In the genomic region with DNA sequence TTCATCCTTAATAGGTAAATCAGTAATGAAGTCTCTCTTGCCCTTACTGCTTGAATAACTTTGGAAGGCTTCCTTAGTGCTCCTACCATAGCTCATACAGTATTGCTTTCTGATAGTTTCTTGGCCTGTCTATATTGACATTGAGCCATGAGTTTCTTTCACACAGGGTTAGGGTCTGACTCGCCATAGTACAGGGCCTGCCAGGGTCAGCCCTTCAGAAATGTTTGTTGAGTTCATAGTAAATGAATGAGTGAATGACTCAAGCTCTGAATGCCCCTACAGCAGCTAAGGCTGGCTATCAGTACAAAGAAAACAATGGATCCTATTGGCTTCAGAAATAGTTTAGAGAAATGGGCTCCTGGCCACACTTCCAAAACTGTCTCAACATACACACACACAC, we compare ENCODE assay signal across 17 cellular contexts.
DNase-seq lines count a peak whose midpoint lies in the region; ATAC-seq, FAIRE-seq and TF ChIP-seq lines count a peak whose summit lies in the region.
"Had no signal": no experiment of that assay in that cellular context is flagged by ENCODE, and none has a peak within 500 bp of the region (broad histone marks: within the 10 kb centered on the region; RNA-seq: fewer than 3 reads in every experiment).

No MANE protein-coding gene starts in this region.

- no peaks in the 10 kb centered on the region for H3K36me3 Mint-ChIP-seq in MCF 10A (ENCODE audit: insufficient read depth, unreplicated experiment)

- in situ Hi-C loops in mammary epithelial cell (cut with MboI; ENCODE audit: low sequenced_read_pairs in 2 of 2) (no loop called here), HepG2 (cut with HindIII; ENCODE audit: extremely low pct_ligation_motif_present, low pct_unique_long_range_greater_than_20kb) (no loop called here)

- no peak overlapping the region for H3K27ac Mint-ChIP-seq in MCF 10A (ENCODE audit: low read depth, unreplicated experiment)
- H3K27ac Mint-ChIP-seq: CD8-positive, alpha-beta memory T cell had no signal

- H3K9me3 Mint-ChIP-seq in MCF 10A (ENCODE audit: unreplicated experiment) = no peaks in the 10 kb centered on the region

- intact Hi-C loops in mammary epithelial cell (cut with micrococcal nuclease) (no loop called here), MCF 10A (cut with micrococcal nuclease) (no loop called here), HepG2 (cut with micrococcal nuclease; ENCODE audit: unreplicated experiment) (no loop called here), heart left ventricle (cut with DNase I) (no loop called here)

- WGBS in mammary epithelial cell (ENCODE audit: low coverage, missing lambda C conversion rate) = 25% methylated on average over 1 of the region's 1 CpG
- WGBS in HepG2 (ENCODE audit: low lambda C conversion rate) = 0% methylated on average over 1 of the region's 1 CpG
- 54 to 72% (median 69%) methylated on average over 1 of the region's 1 CpG for WGBS in heart left ventricle, 4 donors

- no peaks in the 10 kb centered on the region for H3K9me3 ChIP-seq in mammary epithelial cell (replicated peaks; ENCODE audit: insufficient read depth, low read length)
- peaks cover 9% of the 10 kb centered on the region; the same call in 1 of the 2 replicates for H3K9me3 ChIP-seq in HepG2 (ENCODE audit: low read length)
- no peaks in the 10 kb centered on the region for H3K9me3 ChIP-seq in heart left ventricle
- H3K9me3 ChIP-seq: BLaER1, SK-N-SH had no signal

- DNase-seq in mammary epithelial cell (peak; percentile 46), MCF 10A (ENCODE audit: unreplicated experiment) (no peak), epithelial cell of proximal tubule (ENCODE audit: low read depth) (peak; percentile 79), kidney tubule cell (ENCODE audit: low spot score) (peak; percentile 91), epidermal melanocyte (ENCODE audit: insufficient read length, low spot score) (no peak), HepG2 (ENCODE audit: low spot score) (no peak), heart left ventricle (no peak)
- no peak for DNase-seq in NK-92 treated with Interleukin-12 subunit alpha and Interleukin-12 subunit beta, amount 100 ng/mL, for 24 hours (lab: John Stamatoyannopoulos, UW)
- DNase-seq: CD8-positive, alpha-beta memory T cell; NCI-H1092 treated with DMSO at 0.1 percent for 48 hours; NCI-H1694 treated with DMSO at 0.1 percent for 48 hours; NCI-H69; PC-9; SK-N-SH had no signal

- H2AFZ ChIP-seq in mammary epithelial cell (ENCODE audit: low read depth, low read length) (no peak overlapping the region), HepG2 (ENCODE audit: low read length) (no peak overlapping the region)
- H2AFZ ChIP-seq: PC-9 had no signal

- H3K79me2 ChIP-seq in mammary epithelial cell (ENCODE audit: insufficient read depth, low read length) (no peaks in the 10 kb centered on the region), HepG2 (ENCODE audit: insufficient read depth, low read length) (no peaks in the 10 kb centered on the region)

- no peaks in the 10 kb centered on the region for H3K36me3 ChIP-seq in mammary epithelial cell (ENCODE audit: insufficient read depth, low read length)
- H3K36me3 ChIP-seq in HepG2 (replicated peaks in 1 of 2; ENCODE audit: control insufficient read depth in 1 of 2, insufficient read depth in 2 of 2, low read length in 2 of 2) = no peaks in the 10 kb centered on the region
- H3K36me3 ChIP-seq in heart left ventricle = no peaks in the 10 kb centered on the region
- H3K36me3 ChIP-seq: BLaER1 had no signal

- H3K27me3 Mint-ChIP-seq in MCF 10A (ENCODE audit: insufficient read depth, unreplicated experiment) = no peaks in the 10 kb centered on the region
- H3K27me3 Mint-ChIP-seq: CD8-positive, alpha-beta memory T cell had no signal

- POLR2A ChIA-PET in MCF 10A (lab: Yijun Ruan, JAX) (no interaction called here), HepG2 (lab: Yijun Ruan, JAX) (no interaction called here)

- H3K4me2 ChIP-seq in mammary epithelial cell (ENCODE audit: insufficient read depth, low read depth, low read length) (no peak overlapping the region), HepG2 (ENCODE audit: low read depth, low read length) (no peak overlapping the region)
- H3K4me2 ChIP-seq: BLaER1, PC-9, SK-N-SH had no signal

- no peak for TF ChIP-seq POLR2A in HepG2 (IDR thresholded peaks at IDR 0.05; ENCODE audit: insufficient read depth in 1 of 2, low read depth in 2 of 2, low read length in 2 of 2)
- no peak for TF ChIP-seq POLR2A in heart left ventricle (IDR thresholded peaks at IDR 0.05)

- TF ChIP-seq CTCF in mammary epithelial cell (conservative IDR thresholded peaks at IDR 0.05 in 1 of 2, IDR thresholded peaks at IDR 0.05 in 1 of 2; ENCODE audit: extremely low read depth in 1 of 2, insufficient read depth in 1 of 2, low read depth in 1 of 2, low read length in 2 of 2) = no peak
- TF ChIP-seq CTCF in MCF 10A (IDR thresholded peaks at IDR 0.05; ENCODE audit: unreplicated experiment) = no peak
- no peak for TF ChIP-seq CTCF in epithelial cell of proximal tubule (conservative IDR thresholded peaks at IDR 0.05; ENCODE audit: low read depth, low read length)
- TF ChIP-seq CTCF in HepG2 (CRISPR knock-in tag; IDR thresholded peaks at IDR 0.05) = no peak
- no peak for TF ChIP-seq CTCF in heart left ventricle (IDR thresholded peaks at IDR 0.05)

- H3K9ac ChIP-seq in mammary epithelial cell (ENCODE audit: insufficient read depth, low read length) (no peak overlapping the region), HepG2 (ENCODE audit: insufficient read depth, low read depth, low read length) (no peak overlapping the region)
- H3K9ac ChIP-seq: BLaER1, SK-N-SH had no signal

- FAIRE-seq in HepG2 (lab: Jason Lieb, UNC) = no peak

- CTCF ChIA-PET in mammary epithelial cell (lab: Charles Lee; ENCODE audit: low non-redundant PET) = no interaction called here
- CTCF ChIA-PET in MCF 10A (lab: Yijun Ruan, JAX) = interaction anchor here (0.7 kb wide), 1 partner anchor 12 kb away, joined by 3 read pairs; no protein-coding TSS in a partner anchor
- CTCF ChIA-PET in HepG2 (lab: Yijun Ruan, JAX; ENCODE audit: low intra/inter-chr PET ratio, low total read pairs) = no interaction called here

- no peak overlapping the region for H3K4me3 Mint-ChIP-seq in MCF 10A (ENCODE audit: unreplicated experiment)
- H3K4me3 Mint-ChIP-seq: CD8-positive, alpha-beta memory T cell had no signal

- no peak for ATAC-seq in HepG2
- no peak for ATAC-seq in heart left ventricle
- ATAC-seq: Right ventricle myocardium inferior had no signal

- TF ChIP-seq RAD21 in HepG2 (CRISPR knock-in tag; IDR thresholded peaks at IDR 0.05) = no peak

- H3K27ac ChIP-seq in mammary epithelial cell (ENCODE audit: insufficient read depth, low read depth, low read length) (no peak overlapping the region), HepG2 (ENCODE audit: extremely low read length, insufficient read depth, low read length) (no peak overlapping the region), heart left ventricle (no peak overlapping the region)
- H3K27ac ChIP-seq: 22Rv1, BLaER1, PC-9 had no signal

- H4K20me1 ChIP-seq in mammary epithelial cell (ENCODE audit: insufficient read depth, low read length) (no peaks in the 10 kb centered on the region), HepG2 (ENCODE audit: insufficient read depth, low read length) (no peaks in the 10 kb centered on the region)
- H4K20me1 ChIP-seq: BLaER1 had no signal

- H3K4me3 ChIP-seq in mammary epithelial cell (replicated peaks in 1 of 3; ENCODE audit: insufficient read depth in 1 of 3, low read depth in 2 of 3, low read length in 3 of 3) (no peak overlapping the region), epithelial cell of proximal tubule (ENCODE audit: low read depth, low read length) (no peak overlapping the region), HepG2 (replicated peaks in 1 of 3; ENCODE audit: insufficient read depth in 1 of 3, low read depth in 2 of 3, low read length in 3 of 3) (no peak overlapping the region), heart left ventricle (no peak overlapping the region)
- H3K4me3 ChIP-seq: BLaER1, PC-9 had no signal

- H3K27me3 ChIP-seq in mammary epithelial cell (ENCODE audit: insufficient read depth, low read length) = no peaks in the 10 kb centered on the region
- H3K27me3 ChIP-seq in HepG2 (ENCODE audit: control insufficient read depth in 1 of 2, insufficient read depth in 2 of 2, low read length in 2 of 2) = no peaks in the 10 kb centered on the region
- H3K27me3 ChIP-seq in heart left ventricle = no peaks in the 10 kb centered on the region
- H3K27me3 ChIP-seq: BLaER1 had no signal

- TF ChIP-seq EP300 in HepG2 (IDR thresholded peaks at IDR 0.05; ENCODE audit: low read depth in 2 of 2, low read length in 2 of 2) (no peak), HepG2 (CRISPR knock-in tag; IDR thresholded peaks at IDR 0.05; ENCODE audit: borderline replicate concordance) (no peak)

- dilution Hi-C loops in mammary epithelial cell (cut with HindIII; ENCODE audit: low sequenced_read_pairs) = no loop called here

- BruUV-seq in mammary epithelial cell (replicated peaks; lab: Mats Ljungman, UMichigan) = no TSS peak
- BruUV-seq in MCF 10A (replicated peaks; lab: Mats Ljungman, UMichigan) = no TSS peak
- no TSS peak for BruUV-seq in HepG2 (replicated peaks; lab: Mats Ljungman, UMichigan)

- H3K4me1 ChIP-seq in mammary epithelial cell (ENCODE audit: insufficient read depth, low read length) (no peaks in the 10 kb centered on the region), HepG2 (ENCODE audit: insufficient read depth, low read length) (no peaks in the 10 kb centered on the region), heart left ventricle (no peaks in the 10 kb centered on the region)
- H3K4me1 ChIP-seq: BLaER1 had no signal

- no peaks in the 10 kb centered on the region for H3K4me1 Mint-ChIP-seq in MCF 10A (ENCODE audit: insufficient read depth, unreplicated experiment)
- H3K4me1 Mint-ChIP-seq: CD8-positive, alpha-beta memory T cell had no signal

TF ChIP-seq in HepG2, 621 proteins besides CTCF, POLR2A, EP300 and RAD21 (continues in another document):
- TF ChIP-seq NFE2 (CRISPR knock-in tag; IDR thresholded peaks at IDR 0.05) = no peak
- no peak for TF ChIP-seq ZNF883 (CRISPR knock-in tag; IDR thresholded peaks at IDR 0.05; ENCODE audit: not compliant biosample characterization)
- no peak for TF ChIP-seq ARNT2 (CRISPR knock-in tag; IDR thresholded peaks at IDR 0.05; ENCODE audit: low read depth)
- no peak for TF ChIP-seq ZNF598 (CRISPR knock-in tag; IDR thresholded peaks at IDR 0.05; ENCODE audit: borderline replicate concordance)
- no peak for TF ChIP-seq ELF3 (CRISPR knock-in tag; IDR thresholded peaks at IDR 0.05)
- no peak for TF ChIP-seq TBX3 (IDR thresholded peaks at IDR 0.05; ENCODE audit: borderline replicate concordance)
- TF ChIP-seq NFIB (CRISPR knock-in tag; IDR thresholded peaks at IDR 0.05; ENCODE audit: borderline replicate concordance) = no peak
- no peak for TF ChIP-seq ELF4 (CRISPR knock-in tag; IDR thresholded peaks at IDR 0.05; ENCODE audit: borderline replicate concordance)
- no peak for TF ChIP-seq TMF1 (CRISPR knock-in tag; IDR thresholded peaks at IDR 0.05; ENCODE audit: low read depth)

Comparison
In these comparisons a context has a peak if more than half of its experiments do, and no peak if none do; other contexts are left out.
1. DNase-seq: peak in mammary epithelial cell (single experiment), epithelial cell of proximal tubule (single experiment) and kidney tubule cell (single experiment); none in MCF 10A (single experiment), epidermal melanocyte (single experiment), HepG2 (single experiment), heart left ventricle (0 of 5) and NK-92 treated with Interleukin-12 subunit alpha and Interleukin-12 subunit beta, amount 100 ng/mL, for 24 hours (single experiment).